In the genomic region with DNA sequence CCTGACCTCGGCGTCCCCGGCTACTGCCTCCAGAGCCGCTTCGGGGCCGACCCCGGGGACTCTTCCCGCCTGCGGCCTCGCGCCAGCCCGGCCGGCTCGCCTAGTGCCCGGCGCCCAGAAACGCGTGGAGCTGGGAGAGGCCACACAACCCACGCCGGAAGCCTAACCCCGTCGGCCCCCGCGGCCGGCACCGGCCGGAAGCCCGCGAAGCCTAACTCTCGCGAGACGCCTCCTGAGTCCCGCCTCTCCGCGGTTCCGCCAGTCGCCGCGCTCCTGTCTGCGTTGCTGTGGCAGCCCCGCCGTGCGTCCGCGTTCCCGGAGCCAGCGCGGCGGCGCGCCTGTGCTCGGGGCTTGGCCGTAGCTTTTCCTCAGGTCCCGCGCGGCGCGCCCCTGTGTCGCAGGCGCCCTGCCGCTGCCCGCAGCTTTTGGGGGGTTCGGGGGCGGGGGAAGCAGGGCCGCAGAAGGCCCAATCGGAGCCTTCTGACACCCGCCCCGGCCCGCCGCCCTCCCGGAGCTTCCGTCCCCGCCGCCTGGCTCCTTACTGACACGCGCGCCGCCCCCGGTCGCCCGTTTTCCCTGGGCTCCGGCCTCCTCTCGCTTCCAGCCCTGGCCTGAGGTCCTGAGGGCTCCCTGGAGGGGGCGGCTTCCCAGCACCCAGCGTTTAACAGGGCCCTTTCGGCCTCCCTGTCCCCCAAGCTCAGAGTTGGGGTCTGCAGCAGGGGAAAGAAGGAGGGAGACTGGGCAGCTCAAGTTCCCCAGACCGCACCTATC, we compare ENCODE assay signal across 1 cellular context.
A peak's percentile ranks its signal among the peaks of the same experiment; 100 is the strongest.
TF ChIP-seq lines count a peak whose summit lies in the region.

No MANE protein-coding gene starts in this region.

TF ChIP-seq in HEK293, 187 proteins besides CTCF, POLR2A, EP300 and RAD21 (continued from another document and continues in another):
- peak; percentile 59 for TF ChIP-seq EGR2 (tag by site-specific recombination; IDR thresholded peaks at IDR 0.05; ENCODE audit: low read depth)
- TF ChIP-seq ZNF645 (tag by site-specific recombination; IDR thresholded peaks at IDR 0.05), result no peak
- TF ChIP-seq SP3 (tag by site-specific recombination; IDR thresholded peaks at IDR 0.05), result peak; percentile 62
- TF ChIP-seq ZXDB (tag by site-specific recombination; IDR thresholded peaks at IDR 0.05), result no peak
- TF ChIP-seq, protein P1, sequence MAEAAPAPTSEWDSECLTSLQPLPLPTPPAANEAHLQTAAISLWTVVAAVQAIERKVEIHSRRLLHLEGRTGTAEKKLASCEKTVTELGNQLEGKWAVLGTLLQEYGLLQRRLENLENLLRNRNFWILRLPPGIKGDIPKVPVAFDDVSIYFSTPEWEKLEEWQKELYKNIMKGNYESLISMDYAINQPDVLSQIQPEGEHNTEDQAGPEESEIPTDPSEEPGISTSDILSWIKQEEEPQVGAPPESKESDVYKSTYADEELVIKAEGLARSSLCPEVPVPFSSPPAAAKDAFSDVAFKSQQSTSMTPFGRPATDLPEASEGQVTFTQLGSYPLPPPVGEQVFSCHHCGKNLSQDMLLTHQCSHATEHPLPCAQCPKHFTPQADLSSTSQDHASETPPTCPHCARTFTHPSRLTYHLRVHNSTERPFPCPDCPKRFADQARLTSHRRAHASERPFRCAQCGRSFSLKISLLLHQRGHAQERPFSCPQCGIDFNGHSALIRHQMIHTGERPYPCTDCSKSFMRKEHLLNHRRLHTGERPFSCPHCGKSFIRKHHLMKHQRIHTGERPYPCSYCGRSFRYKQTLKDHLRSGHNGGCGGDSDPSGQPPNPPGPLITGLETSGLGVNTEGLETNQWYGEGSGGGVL (tag by site-specific recombination; IDR thresholded peaks at IDR 0.05), result peak; percentile 76
- TF ChIP-seq ZFP3 (tag by site-specific recombination; IDR thresholded peaks at IDR 0.05; ENCODE audit: low read depth), result no peak
- no peak for TF ChIP-seq HIC1 (tag by site-specific recombination; IDR thresholded peaks at IDR 0.05)
- TF ChIP-seq, protein P2, sequence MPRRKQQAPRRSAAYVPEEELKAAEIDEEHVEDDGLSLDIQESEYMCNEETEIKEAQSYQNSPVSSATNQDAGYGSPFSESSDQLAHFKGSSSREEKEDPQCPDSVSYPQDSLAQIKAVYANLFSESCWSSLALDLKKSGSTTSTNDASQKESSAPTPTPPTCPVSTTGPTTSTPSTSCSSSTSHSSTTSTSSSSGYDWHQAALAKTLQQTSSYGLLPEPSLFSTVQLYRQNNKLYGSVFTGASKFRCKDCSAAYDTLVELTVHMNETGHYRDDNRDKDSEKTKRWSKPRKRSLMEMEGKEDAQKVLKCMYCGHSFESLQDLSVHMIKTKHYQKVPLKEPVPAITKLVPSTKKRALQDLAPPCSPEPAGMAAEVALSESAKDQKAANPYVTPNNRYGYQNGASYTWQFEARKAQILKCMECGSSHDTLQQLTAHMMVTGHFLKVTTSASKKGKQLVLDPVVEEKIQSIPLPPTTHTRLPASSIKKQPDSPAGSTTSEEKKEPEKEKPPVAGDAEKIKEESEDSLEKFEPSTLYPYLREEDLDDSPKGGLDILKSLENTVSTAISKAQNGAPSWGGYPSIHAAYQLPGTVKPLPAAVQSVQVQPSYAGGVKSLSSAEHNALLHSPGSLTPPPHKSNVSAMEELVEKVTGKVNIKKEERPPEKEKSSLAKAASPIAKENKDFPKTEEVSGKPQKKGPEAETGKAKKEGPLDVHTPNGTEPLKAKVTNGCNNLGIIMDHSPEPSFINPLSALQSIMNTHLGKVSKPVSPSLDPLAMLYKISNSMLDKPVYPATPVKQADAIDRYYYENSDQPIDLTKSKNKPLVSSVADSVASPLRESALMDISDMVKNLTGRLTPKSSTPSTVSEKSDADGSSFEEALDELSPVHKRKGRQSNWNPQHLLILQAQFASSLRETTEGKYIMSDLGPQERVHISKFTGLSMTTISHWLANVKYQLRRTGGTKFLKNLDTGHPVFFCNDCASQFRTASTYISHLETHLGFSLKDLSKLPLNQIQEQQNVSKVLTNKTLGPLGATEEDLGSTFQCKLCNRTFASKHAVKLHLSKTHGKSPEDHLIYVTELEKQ (tag by site-specific recombination; IDR thresholded peaks at IDR 0.05; ENCODE audit: borderline replicate concordance), result peak; percentile 20; the same call in 1 of the 2 replicates
- no peak for TF ChIP-seq ZNF302 (tag by site-specific recombination; IDR thresholded peaks at IDR 0.05; ENCODE audit: low read depth)
- no peak for TF ChIP-seq ZNF707 (tag by site-specific recombination; IDR thresholded peaks at IDR 0.05)
- TF ChIP-seq ZFP69B (tag by site-specific recombination; IDR thresholded peaks at IDR 0.05), result peak; percentile 24; the same call in 1 of the 2 replicates
- no peak for TF ChIP-seq ZNF558 (tag by site-specific recombination; IDR thresholded peaks at IDR 0.05)
- TF ChIP-seq ZNF146 (tag by site-specific recombination; IDR thresholded peaks at IDR 0.05), result no peak
- no peak for TF ChIP-seq IKZF3 (tag by site-specific recombination; IDR thresholded peaks at IDR 0.05)
- TF ChIP-seq ZNF777 (tag by site-specific recombination; IDR thresholded peaks at IDR 0.05; ENCODE audit: borderline replicate concordance), result no peak
- no peak for TF ChIP-seq ZNF621 (tag by site-specific recombination; IDR thresholded peaks at IDR 0.05)
- TF ChIP-seq, protein P3, sequence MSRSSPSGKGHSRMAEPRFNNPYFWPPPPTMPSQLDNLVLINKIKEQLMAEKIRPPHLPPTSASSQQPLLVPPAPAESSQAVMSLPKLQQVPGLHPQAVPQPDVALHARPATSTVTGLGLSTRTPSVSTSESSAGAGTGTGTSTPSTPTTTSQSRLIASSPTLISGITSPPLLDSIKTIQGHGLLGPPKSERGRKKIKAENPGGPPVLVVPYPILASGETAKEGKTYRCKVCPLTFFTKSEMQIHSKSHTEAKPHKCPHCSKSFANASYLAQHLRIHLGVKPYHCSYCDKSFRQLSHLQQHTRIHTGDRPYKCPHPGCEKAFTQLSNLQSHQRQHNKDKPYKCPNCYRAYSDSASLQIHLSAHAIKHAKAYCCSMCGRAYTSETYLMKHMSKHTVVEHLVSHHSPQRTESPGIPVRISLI (tag by site-specific recombination; IDR thresholded peaks at IDR 0.05), result no peak
- TF ChIP-seq ZBTB7A (tag by site-specific recombination; IDR thresholded peaks at IDR 0.05; ENCODE audit: low read depth), result 0 out of 2 replicates have a peak, but pooled peaks have one; percentile 38
- no peak for TF ChIP-seq ZEB2 (tag by site-specific recombination; IDR thresholded peaks at IDR 0.05)
- TF ChIP-seq, protein P4, sequence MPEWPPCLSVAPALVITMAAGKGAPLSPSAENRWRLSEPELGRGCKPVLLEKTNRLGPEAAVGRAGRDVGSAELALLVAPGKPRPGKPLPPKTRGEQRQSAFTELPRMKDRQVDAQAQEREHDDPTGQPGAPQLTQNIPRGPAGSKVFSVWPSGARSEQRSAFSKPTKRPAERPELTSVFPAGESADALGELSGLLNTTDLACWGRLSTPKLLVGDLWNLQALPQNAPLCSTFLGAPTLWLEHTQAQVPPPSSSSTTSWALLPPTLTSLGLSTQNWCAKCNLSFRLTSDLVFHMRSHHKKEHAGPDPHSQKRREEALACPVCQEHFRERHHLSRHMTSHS (tag by site-specific recombination; IDR thresholded peaks at IDR 0.05), result no peak
- TF ChIP-seq ZNF292 (tag by site-specific recombination; IDR thresholded peaks at IDR 0.05; ENCODE audit: borderline replicate concordance, low read depth), result no peak
- no peak; the same call in 1 of the 2 replicates for TF ChIP-seq ZNF394 (tag by site-specific recombination; IDR thresholded peaks at IDR 0.05; ENCODE audit: borderline replicate concordance)
- no peak for TF ChIP-seq ZNF701 (tag by site-specific recombination; IDR thresholded peaks at IDR 0.05)
- no peak for TF ChIP-seq REPIN1 (tag by site-specific recombination; IDR thresholded peaks at IDR 0.05; ENCODE audit: low read depth)
- no peak for TF ChIP-seq MZF1 (tag by site-specific recombination; IDR thresholded peaks at IDR 0.05; ENCODE audit: borderline replicate concordance)
- TF ChIP-seq, protein P5, sequence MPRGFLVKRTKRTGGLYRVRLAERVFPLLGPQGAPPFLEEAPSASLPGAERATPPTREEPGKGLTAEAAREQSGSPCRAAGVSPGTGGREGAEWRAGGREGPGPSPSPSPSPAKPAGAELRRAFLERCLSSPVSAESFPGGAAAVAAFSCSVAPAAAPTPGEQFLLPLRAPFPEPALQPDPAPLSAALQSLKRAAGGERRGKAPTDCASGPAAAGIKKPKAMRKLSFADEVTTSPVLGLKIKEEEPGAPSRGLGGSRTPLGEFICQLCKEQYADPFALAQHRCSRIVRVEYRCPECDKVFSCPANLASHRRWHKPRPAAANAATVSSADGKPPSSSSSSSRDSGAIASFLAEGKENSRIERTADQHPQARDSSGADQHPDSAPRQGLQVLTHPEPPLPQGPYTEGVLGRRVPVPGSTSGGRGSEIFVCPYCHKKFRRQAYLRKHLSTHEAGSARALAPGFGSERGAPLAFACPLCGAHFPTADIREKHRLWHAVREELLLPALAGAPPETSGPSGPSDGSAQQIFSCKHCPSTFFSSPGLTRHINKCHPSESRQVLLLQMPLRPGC (tag by site-specific recombination; IDR thresholded peaks at IDR 0.05), result no peak
- TF ChIP-seq KLF8 (tag by site-specific recombination; IDR thresholded peaks at IDR 0.05), result peak; percentile 50; the same call in 1 of the 2 replicates
- TF ChIP-seq ZIC2 (tag by site-specific recombination; IDR thresholded peaks at IDR 0.05), result no peak; the same call in 1 of the 2 replicates
- TF ChIP-seq ZNF561 (tag by site-specific recombination; IDR thresholded peaks at IDR 0.05; ENCODE audit: borderline replicate concordance), result peak; percentile 91
- TF ChIP-seq, protein P6, sequence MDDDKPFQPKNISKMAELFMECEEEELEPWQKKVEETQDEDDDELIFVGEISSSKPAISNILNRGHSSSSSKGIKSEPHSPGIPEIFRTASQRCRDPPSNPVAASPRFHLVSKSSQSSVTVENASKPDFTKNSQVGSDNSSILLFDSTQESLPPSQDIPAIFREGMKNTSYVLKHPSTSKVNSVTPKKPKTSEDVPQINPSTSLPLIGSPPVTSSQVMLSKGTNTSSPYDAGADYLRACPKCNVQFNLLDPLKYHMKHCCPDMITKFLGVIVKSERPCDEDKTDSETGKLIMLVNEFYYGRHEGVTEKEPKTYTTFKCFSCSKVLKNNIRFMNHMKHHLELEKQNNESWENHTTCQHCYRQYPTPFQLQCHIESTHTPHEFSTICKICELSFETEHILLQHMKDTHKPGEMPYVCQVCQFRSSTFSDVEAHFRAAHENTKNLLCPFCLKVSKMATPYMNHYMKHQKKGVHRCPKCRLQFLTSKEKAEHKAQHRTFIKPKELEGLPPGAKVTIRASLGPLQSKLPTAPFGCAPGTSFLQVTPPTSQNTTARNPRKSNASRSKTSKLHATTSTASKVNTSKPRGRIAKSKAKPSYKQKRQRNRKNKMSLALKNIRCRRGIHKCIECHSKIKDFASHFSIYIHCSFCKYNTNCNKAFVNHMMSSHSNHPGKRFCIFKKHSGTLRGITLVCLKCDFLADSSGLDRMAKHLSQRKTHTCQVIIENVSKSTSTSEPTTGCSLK (tag by site-specific recombination; IDR thresholded peaks at IDR 0.05), result no peak
- TF ChIP-seq ZNF501 (tag by site-specific recombination; IDR thresholded peaks at IDR 0.05), result peak; percentile 55
- peak; percentile 40; the same call in 1 of the 2 replicates for TF ChIP-seq KLF1 (tag by site-specific recombination; IDR thresholded peaks at IDR 0.05)
- TF ChIP-seq ZNF704 (tag by site-specific recombination; IDR thresholded peaks at IDR 0.05), result peak; percentile 82; the same call in 1 of the 2 replicates
- peak; percentile 25; the same call in 1 of the 2 replicates for TF ChIP-seq SP7 (tag by site-specific recombination; IDR thresholded peaks at IDR 0.05)
- TF ChIP-seq, protein P7, sequence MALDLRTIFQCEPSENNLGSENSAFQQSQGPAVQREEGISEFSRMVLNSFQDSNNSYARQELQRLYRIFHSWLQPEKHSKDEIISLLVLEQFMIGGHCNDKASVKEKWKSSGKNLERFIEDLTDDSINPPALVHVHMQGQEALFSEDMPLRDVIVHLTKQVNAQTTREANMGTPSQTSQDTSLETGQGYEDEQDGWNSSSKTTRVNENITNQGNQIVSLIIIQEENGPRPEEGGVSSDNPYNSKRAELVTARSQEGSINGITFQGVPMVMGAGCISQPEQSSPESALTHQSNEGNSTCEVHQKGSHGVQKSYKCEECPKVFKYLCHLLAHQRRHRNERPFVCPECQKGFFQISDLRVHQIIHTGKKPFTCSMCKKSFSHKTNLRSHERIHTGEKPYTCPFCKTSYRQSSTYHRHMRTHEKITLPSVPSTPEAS (tag by site-specific recombination; IDR thresholded peaks at IDR 0.05), result no peak
- TF ChIP-seq OVOL3 (tag by site-specific recombination; IDR thresholded peaks at IDR 0.05), result no peak
- TF ChIP-seq ZNF544 (tag by site-specific recombination; IDR thresholded peaks at IDR 0.05), result no peak
- peak; percentile 34; the same call in 1 of the 2 replicates for TF ChIP-seq KLF16 (tag by site-specific recombination; IDR thresholded peaks at IDR 0.05)
- no peak for TF ChIP-seq ZNF792 (tag by site-specific recombination; IDR thresholded peaks at IDR 0.05)
